ENCODE assay signal across 1 cellular context in the genomic region with DNA sequence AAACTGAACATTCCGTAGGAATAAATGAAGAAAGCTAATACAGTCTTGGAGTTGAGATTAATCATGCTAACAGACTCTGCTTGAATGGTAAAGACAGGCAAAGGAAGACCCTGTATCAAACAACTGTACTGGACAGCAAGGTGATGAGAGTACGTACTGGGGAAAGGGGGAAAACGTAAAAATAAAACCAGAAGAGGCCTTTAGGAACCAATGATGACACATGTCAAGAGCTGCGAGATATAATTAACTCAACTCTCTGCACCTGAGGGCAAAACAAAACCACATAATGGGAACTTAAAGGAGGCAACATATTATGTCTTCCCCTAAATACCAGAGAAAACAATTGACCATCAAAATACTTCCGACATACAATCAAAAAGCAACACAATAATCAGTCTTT.
A peak's percentile ranks its signal among the peaks of the same experiment; 100 is the strongest.
TF ChIP-seq lines count a peak whose summit lies in the region.

No MANE protein-coding gene starts in this region.

TF ChIP-seq in GM12878, 131 proteins besides CTCF, POLR2A, EP300 and RAD21 (continued from another document):
- TF ChIP-seq, protein P1, sequence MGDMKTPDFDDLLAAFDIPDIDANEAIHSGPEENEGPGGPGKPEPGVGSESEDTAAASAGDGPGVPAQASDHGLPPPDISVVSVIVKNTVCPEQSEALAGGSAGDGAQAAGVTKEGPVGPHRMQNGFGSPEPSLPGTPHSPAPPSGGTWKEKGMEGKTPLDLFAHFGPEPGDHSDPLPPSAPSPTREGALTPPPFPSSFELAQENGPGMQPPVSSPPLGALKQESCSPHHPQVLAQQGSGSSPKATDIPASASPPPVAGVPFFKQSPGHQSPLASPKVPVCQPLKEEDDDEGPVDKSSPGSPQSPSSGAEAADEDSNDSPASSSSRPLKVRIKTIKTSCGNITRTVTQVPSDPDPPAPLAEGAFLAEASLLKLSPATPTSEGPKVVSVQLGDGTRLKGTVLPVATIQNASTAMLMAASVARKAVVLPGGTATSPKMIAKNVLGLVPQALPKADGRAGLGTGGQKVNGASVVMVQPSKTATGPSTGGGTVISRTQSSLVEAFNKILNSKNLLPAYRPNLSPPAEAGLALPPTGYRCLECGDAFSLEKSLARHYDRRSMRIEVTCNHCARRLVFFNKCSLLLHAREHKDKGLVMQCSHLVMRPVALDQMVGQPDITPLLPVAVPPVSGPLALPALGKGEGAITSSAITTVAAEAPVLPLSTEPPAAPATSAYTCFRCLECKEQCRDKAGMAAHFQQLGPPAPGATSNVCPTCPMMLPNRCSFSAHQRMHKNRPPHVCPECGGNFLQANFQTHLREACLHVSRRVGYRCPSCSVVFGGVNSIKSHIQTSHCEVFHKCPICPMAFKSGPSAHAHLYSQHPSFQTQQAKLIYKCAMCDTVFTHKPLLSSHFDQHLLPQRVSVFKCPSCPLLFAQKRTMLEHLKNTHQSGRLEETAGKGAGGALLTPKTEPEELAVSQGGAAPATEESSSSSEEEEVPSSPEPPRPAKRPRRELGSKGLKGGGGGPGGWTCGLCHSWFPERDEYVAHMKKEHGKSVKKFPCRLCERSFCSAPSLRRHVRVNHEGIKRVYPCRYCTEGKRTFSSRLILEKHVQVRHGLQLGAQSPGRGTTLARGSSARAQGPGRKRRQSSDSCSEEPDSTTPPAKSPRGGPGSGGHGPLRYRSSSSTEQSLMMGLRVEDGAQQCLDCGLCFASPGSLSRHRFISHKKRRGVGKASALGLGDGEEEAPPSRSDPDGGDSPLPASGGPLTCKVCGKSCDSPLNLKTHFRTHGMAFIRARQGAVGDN (IDR thresholded peaks at IDR 0.05) = peak; percentile 31; the same call in 1 of the 2 replicates
- TF ChIP-seq CBFB (IDR thresholded peaks at IDR 0.05; ENCODE audit: low read depth) = 0 out of 2 replicates have a peak, but pooled peaks have one; percentile 26
- peak; percentile 44; the same call in 1 of the 2 replicates for TF ChIP-seq CREM (IDR thresholded peaks at IDR 0.05; ENCODE audit: low read depth)
- TF ChIP-seq MTA3 (IDR thresholded peaks at IDR 0.05; ENCODE audit: borderline replicate concordance, low read length) = peak; percentile 45; the same call in 1 of the 2 replicates
- peak; percentile 81; the same call in 1 of the 2 replicates for TF ChIP-seq MTA2 (IDR thresholded peaks at IDR 0.05; ENCODE audit: low read depth)
- peak; percentile 76 for TF ChIP-seq ATF7 (IDR thresholded peaks at IDR 0.05; ENCODE audit: low read depth)
- no peak for TF ChIP-seq POLR2AphosphoS2 (IDR thresholded peaks at IDR 0.05; ENCODE audit: low read depth, low read length)
- TF ChIP-seq SREBF2 (IDR thresholded peaks at IDR 0.05; ENCODE audit: low read length) = no peak
- no peak for TF ChIP-seq CEBPB (IDR thresholded peaks at IDR 0.05; ENCODE audit: borderline replicate concordance in 1 of 2, low read depth in 2 of 2, low read length in 2 of 2)
- TF ChIP-seq RUNX3 (IDR thresholded peaks at IDR 0.05; ENCODE audit: low read length) = peak; percentile 90
- TF ChIP-seq ZNF274 (IDR thresholded peaks at IDR 0.05; ENCODE audit: insufficient read depth, insufficient read length) = no peak
- no peak for TF ChIP-seq JUND (IDR thresholded peaks at IDR 0.05; ENCODE audit: low read depth, low read length)
- TF ChIP-seq BHLHE40 (IDR thresholded peaks at IDR 0.05; ENCODE audit: borderline replicate concordance in 1 of 2, low read depth in 2 of 2, low read length in 1 of 2) = peak; percentile 48 to 60; a peak in 3 of 4 replicates
- peak; percentile 63; the same call in 1 of the 2 replicates for TF ChIP-seq NFIC (IDR thresholded peaks at IDR 0.05; ENCODE audit: low read depth, low read length)
- peak; percentile 51 for TF ChIP-seq JUNB (IDR thresholded peaks at IDR 0.05)
- no peak for TF ChIP-seq EZH2 (IDR thresholded peaks at IDR 0.05; ENCODE audit: borderline replicate concordance, control insufficient read depth, low read depth, low read length)
- TF ChIP-seq NR2F1 (conservative IDR thresholded peaks at IDR 0.05) = 0 out of 2 replicates have a peak, but pooled peaks have one; percentile 32
- no peak for TF ChIP-seq ZZZ3 (IDR thresholded peaks at IDR 0.05; ENCODE audit: control insufficient read depth, insufficient read length, low read depth)
- TF ChIP-seq, protein P2, sequence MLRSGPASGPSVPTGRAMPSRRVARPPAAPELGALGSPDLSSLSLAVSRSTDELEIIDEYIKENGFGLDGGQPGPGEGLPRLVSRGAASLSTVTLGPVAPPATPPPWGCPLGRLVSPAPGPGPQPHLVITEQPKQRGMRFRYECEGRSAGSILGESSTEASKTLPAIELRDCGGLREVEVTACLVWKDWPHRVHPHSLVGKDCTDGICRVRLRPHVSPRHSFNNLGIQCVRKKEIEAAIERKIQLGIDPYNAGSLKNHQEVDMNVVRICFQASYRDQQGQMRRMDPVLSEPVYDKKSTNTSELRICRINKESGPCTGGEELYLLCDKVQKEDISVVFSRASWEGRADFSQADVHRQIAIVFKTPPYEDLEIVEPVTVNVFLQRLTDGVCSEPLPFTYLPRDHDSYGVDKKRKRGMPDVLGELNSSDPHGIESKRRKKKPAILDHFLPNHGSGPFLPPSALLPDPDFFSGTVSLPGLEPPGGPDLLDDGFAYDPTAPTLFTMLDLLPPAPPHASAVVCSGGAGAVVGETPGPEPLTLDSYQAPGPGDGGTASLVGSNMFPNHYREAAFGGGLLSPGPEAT (IDR thresholded peaks at IDR 0.05; ENCODE audit: low read depth) = peak; percentile 36; the same call in 1 of the 2 replicates
- TF ChIP-seq NRF1 (conservative IDR thresholded peaks at IDR 0.05; ENCODE audit: low read depth, low read length) = no peak
- TF ChIP-seq NBN (IDR thresholded peaks at IDR 0.05) = peak; percentile 70; the same call in 1 of the 2 replicates
- peak; percentile 77 for TF ChIP-seq MEF2A (IDR thresholded peaks at IDR 0.05; ENCODE audit: insufficient read depth, low read depth, low read length)
- TF ChIP-seq IKZF2 (IDR thresholded peaks at IDR 0.05) = peak; percentile 64 to 69; a peak in 2 of 4 replicates
- TF ChIP-seq, protein P3, sequence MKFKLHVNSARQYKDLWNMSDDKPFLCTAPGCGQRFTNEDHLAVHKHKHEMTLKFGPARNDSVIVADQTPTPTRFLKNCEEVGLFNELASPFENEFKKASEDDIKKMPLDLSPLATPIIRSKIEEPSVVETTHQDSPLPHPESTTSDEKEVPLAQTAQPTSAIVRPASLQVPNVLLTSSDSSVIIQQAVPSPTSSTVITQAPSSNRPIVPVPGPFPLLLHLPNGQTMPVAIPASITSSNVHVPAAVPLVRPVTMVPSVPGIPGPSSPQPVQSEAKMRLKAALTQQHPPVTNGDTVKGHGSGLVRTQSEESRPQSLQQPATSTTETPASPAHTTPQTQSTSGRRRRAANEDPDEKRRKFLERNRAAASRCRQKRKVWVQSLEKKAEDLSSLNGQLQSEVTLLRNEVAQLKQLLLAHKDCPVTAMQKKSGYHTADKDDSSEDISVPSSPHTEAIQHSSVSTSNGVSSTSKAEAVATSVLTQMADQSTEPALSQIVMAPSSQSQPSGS (IDR thresholded peaks at IDR 0.05; ENCODE audit: low read length) = peak; percentile 68
- TF ChIP-seq CREB1 (IDR thresholded peaks at IDR 0.05; ENCODE audit: low read depth) = peak; percentile 50; the same call in 1 of the 2 replicates
- TF ChIP-seq KLF5 (IDR thresholded peaks at IDR 0.05; ENCODE audit: partially characterized antibody) = no peak
- 0 out of 2 replicates have a peak, but pooled peaks have one; percentile 42 for TF ChIP-seq BCL11A (IDR thresholded peaks at IDR 0.05; ENCODE audit: low read depth, low read length)
- TF ChIP-seq ETV6 (conservative IDR thresholded peaks at IDR 0.05 in 1 of 2, IDR thresholded peaks at IDR 0.05 in 1 of 2; ENCODE audit: borderline replicate concordance in 1 of 2, low read depth in 1 of 2) = peak in 1 of 2 experiments; percentile 64; a peak in 1 of 4 replicates
- TF ChIP-seq, protein P4, sequence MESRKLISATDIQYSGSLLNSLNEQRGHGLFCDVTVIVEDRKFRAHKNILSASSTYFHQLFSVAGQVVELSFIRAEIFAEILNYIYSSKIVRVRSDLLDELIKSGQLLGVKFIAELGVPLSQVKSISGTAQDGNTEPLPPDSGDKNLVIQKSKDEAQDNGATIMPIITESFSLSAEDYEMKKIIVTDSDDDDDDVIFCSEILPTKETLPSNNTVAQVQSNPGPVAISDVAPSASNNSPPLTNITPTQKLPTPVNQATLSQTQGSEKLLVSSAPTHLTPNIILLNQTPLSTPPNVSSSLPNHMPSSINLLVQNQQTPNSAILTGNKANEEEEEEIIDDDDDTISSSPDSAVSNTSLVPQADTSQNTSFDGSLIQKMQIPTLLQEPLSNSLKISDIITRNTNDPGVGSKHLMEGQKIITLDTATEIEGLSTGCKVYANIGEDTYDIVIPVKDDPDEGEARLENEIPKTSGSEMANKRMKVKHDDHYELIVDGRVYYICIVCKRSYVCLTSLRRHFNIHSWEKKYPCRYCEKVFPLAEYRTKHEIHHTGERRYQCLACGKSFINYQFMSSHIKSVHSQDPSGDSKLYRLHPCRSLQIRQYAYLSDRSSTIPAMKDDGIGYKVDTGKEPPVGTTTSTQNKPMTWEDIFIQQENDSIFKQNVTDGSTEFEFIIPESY (IDR thresholded peaks at IDR 0.05) = no peak
- TF ChIP-seq IKZF1 (conservative IDR thresholded peaks at IDR 0.05) = peak; percentile 65; the same call in 1 of the 2 replicates
